ENCODE assay signal across 1 cellular context in the genomic region with DNA sequence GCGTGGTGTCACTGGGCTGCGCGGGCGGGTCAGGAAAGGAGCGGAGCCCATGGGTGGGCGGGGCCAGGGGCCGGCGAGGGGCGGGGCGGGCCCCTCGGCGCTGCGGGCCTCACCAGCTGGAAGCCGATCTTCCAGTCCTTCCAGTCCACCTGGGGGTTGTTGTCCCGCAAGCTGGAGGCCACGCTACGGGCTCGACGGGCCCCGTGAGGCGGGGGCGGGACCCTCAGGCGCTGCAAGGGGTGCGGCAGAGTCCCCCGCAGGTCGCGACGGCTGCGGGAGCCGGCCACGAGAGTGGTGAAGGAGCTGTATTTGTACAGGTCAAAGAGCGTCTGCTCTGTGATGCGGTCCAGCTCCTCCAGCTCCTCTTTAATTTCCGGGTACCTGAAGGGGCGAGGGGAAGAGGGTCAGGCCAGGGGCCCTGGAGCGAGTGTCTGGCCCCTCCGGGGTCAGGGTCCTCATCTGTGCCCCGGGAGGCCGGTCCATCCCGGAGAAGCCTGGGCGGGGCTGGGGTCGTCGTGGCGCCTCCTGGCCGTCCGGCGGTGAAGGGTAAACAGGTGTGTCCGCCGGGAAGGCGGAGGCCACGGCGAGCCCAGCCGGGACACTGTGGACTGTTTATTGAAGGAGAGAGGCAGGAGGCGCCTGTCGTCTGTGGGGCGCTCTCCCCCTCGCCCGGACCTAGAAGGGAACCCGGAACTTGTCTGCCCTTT.
A peak's percentile ranks its signal among the peaks of the same experiment; 100 is the strongest.
TF ChIP-seq lines count a peak whose summit lies in the region.

No MANE protein-coding gene starts in this region.

TF ChIP-seq in GM23338, 12 proteins besides CTCF, POLR2A, EP300 and RAD21 (continued from another document):
- TF ChIP-seq, protein P1, sequence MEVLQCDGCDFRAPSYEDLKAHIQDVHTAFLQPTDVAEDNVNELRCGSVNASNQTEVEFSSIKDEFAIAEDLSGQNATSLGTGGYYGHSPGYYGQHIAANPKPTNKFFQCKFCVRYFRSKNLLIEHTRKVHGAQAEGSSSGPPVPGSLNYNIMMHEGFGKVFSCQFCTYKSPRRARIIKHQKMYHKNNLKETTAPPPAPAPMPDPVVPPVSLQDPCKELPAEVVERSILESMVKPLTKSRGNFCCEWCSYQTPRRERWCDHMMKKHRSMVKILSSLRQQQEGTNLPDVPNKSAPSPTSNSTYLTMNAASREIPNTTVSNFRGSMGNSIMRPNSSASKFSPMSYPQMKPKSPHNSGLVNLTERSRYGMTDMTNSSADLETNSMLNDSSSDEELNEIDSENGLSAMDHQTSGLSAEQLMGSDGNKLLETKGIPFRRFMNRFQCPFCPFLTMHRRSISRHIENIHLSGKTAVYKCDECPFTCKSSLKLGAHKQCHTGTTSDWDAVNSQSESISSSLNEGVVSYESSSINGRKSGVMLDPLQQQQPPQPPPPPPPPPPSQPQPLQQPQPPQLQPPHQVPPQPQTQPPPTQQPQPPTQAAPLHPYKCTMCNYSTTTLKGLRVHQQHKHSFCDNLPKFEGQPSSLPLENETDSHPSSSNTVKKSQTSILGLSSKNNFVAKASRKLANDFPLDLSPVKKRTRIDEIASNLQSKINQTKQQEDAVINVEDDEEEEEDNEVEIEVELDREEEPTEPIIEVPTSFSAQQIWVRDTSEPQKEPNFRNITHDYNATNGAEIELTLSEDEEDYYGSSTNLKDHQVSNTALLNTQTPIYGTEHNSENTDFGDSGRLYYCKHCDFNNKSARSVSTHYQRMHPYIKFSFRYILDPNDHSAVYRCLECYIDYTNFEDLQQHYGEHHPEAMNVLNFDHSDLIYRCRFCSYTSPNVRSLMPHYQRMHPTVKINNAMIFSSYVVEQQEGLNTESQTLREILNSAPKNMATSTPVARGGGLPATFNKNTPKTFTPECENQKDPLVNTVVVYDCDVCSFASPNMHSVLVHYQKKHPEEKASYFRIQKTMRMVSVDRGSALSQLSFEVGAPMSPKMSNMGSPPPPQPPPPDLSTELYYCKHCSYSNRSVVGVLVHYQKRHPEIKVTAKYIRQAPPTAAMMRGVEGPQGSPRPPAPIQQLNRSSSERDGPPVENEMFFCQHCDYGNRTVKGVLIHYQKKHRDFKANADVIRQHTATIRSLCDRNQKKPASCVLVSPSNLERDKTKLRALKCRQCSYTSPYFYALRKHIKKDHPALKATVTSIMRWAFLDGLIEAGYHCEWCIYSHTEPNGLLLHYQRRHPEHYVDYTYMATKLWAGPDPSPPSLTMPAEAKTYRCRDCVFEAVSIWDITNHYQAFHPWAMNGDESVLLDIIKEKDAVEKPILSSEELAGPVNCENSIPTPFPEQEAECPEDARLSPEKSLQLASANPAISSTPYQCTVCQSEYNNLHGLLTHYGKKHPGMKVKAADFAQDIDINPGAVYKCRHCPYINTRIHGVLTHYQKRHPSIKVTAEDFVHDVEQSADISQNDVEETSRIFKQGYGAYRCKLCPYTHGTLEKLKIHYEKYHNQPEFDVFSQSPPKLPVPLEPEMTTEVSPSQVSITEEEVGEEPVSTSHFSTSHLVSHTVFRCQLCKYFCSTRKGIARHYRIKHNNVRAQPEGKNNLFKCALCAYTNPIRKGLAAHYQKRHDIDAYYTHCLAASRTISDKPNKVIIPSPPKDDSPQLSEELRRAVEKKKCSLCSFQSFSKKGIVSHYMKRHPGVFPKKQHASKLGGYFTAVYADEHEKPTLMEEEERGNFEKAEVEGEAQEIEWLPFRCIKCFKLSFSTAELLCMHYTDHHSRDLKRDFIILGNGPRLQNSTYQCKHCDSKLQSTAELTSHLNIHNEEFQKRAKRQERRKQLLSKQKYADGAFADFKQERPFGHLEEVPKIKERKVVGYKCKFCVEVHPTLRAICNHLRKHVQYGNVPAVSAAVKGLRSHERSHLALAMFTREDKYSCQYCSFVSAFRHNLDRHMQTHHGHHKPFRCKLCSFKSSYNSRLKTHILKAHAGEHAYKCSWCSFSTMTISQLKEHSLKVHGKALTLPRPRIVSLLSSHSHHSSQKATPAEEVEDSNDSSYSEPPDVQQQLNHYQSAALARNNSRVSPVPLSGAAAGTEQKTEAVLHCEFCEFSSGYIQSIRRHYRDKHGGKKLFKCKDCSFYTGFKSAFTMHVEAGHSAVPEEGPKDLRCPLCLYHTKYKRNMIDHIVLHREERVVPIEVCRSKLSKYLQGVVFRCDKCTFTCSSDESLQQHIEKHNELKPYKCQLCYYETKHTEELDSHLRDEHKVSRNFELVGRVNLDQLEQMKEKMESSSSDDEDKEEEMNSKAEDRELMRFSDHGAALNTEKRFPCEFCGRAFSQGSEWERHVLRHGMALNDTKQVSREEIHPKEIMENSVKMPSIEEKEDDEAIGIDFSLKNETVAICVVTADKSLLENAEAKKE (CRISPR knock-in tag; IDR thresholded peaks at IDR 0.05) = no peak
- peak; percentile 35; the same call in 1 of the 2 replicates for TF ChIP-seq POLR2AphosphoS5 (IDR thresholded peaks at IDR 0.05; ENCODE audit: low read depth)
